23 cellular contexts compared by ENCODE assay signal in the genomic region with DNA sequence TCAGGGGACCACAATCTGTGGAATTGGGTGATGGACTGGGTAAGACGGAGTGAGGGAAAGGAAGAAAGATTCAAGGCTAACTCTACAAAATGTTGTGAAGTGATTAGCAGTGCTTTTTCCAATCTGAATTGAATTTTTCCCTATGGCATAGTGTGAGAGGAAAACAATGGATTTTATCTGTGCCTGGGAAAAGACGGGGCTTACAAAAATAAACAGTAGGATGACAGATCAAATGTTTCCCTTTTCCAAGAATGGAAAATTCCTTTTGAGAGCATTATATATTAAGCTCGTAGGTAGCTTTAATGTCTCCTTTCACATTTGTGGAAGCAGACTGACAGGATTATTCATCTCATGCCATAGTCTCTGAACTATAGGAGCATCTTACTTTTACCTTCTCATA. TPM values are rescaled to one million over a fixed set of nuclear protein-coding genes. Genes with fewer than 3 reads are reported as not detected.
DNase-seq lines count a peak whose midpoint lies in the region; ATAC-seq and TF ChIP-seq lines count a peak whose summit lies in the region.
"Had no signal": no experiment of that assay in that cellular context is flagged by ENCODE, and none has a peak within 500 bp of the region (broad histone marks: within the 10 kb centered on the region; RNA-seq: fewer than 3 reads in every experiment).

No MANE protein-coding gene starts in this region.

- no peak overlapping the region for H3K4me3 ChIP-seq in fibroblast of the aortic adventitia (ENCODE audit: low read depth, low read length)
- H3K4me3 ChIP-seq: BLaER1 had no signal

- H3K27ac Mint-ChIP-seq in HFFc6, result peak overlapping the region; percentile 55
- H3K27ac Mint-ChIP-seq in dendritic cell treated with granulocyte-macrophage colony-stimulating factor and Interleukin-4, amounts not matched to agents 40 ng/mL and 50 ng/mL, for 4 days, result peak overlapping the region; percentile 20
- H3K27ac Mint-ChIP-seq: CD4-positive, CD25-positive, alpha-beta regulatory T cell had no signal

- intact Hi-C loops in dendritic cell treated with granulocyte-macrophage colony-stimulating factor and Interleukin-4, amounts not matched to agents 40 ng/mL and 50 ng/mL, for 4 days (cut with micrococcal nuclease), result no loop called here

- no peaks in the 10 kb centered on the region; the same call in 1 of the 2 replicates for H3K27me3 Mint-ChIP-seq in HFFc6 (ENCODE audit: insufficient read depth)
- no peaks in the 10 kb centered on the region for H3K27me3 Mint-ChIP-seq in dendritic cell treated with granulocyte-macrophage colony-stimulating factor and Interleukin-4, amounts not matched to agents 40 ng/mL and 50 ng/mL, for 4 days
- H3K27me3 Mint-ChIP-seq: CD4-positive, CD25-positive, alpha-beta regulatory T cell had no signal

- TF ChIP-seq CTCF in HFFc6 (IDR thresholded peaks at IDR 0.05) (no peak), fibroblast of the aortic adventitia (IDR thresholded peaks at IDR 0.05; ENCODE audit: insufficient read depth, low read length) (no peak)

- H3K36me3 Mint-ChIP-seq in HFFc6 (ENCODE audit: low read depth), result no peaks in the 10 kb centered on the region
- peaks cover 9% of the 10 kb centered on the region for H3K36me3 Mint-ChIP-seq in dendritic cell treated with granulocyte-macrophage colony-stimulating factor and Interleukin-4, amounts not matched to agents 40 ng/mL and 50 ng/mL, for 4 days (ENCODE audit: low read depth)
- H3K36me3 Mint-ChIP-seq: CD4-positive, CD25-positive, alpha-beta regulatory T cell had no signal

- peaks cover 40% of the 10 kb centered on the region for H3K4me1 Mint-ChIP-seq in HFFc6 (ENCODE audit: low read depth)
- H3K4me1 Mint-ChIP-seq in dendritic cell treated with granulocyte-macrophage colony-stimulating factor and Interleukin-4, amounts not matched to agents 40 ng/mL and 50 ng/mL, for 4 days (ENCODE audit: low read depth), result peaks cover 20% of the 10 kb centered on the region

- H3K4me3 Mint-ChIP-seq in HFFc6, result peak overlapping the region; percentile 45
- no peak overlapping the region for H3K4me3 Mint-ChIP-seq in dendritic cell treated with granulocyte-macrophage colony-stimulating factor and Interleukin-4, amounts not matched to agents 40 ng/mL and 50 ng/mL, for 4 days
- H3K4me3 Mint-ChIP-seq: CD4-positive, CD25-positive, alpha-beta regulatory T cell had no signal

- DNase-seq in EH (ENCODE audit: low read depth) (peak; percentile 41), HFFc6 (no peak), fibroblast of the aortic adventitia (ENCODE audit: low read depth) (peak; percentile 60), DMS79 (lab: John Stamatoyannopoulos, UW) (no peak), NCI-H2171 (lab: John Stamatoyannopoulos, UW) (no peak), NCI-H1092 (lab: John Stamatoyannopoulos, UW) (no peak)
- DNase-seq: CD4-positive, CD25-positive, alpha-beta regulatory T cell; EL; GF-D8; Karpas-422; NCI-H1105 treated with DMSO at 0.1 percent for 48 hours; NCI-H1694; NCI-H2081; NCI-H226; NCI-H510A; NCI-H69; Right ventricle myocardium superior; RPMI8226 had no signal

- no peaks in the 10 kb centered on the region for H3K9me3 Mint-ChIP-seq in HFFc6
- no peaks in the 10 kb centered on the region for H3K9me3 Mint-ChIP-seq in dendritic cell treated with granulocyte-macrophage colony-stimulating factor and Interleukin-4, amounts not matched to agents 40 ng/mL and 50 ng/mL, for 4 days
- H3K9me3 Mint-ChIP-seq: CD4-positive, CD25-positive, alpha-beta regulatory T cell had no signal

- ATAC-seq in esophagus mucosa, result no peak
- ATAC-seq: HCT116, HepG2 had no signal

RNA-seq across cellular contexts. Expression of gene ATP11C, which starts 27.8 kb away (rescaled TPM):
- total RNA-seq in HFFc6 (2021; fragmentation: NEBNext Ultra II Directional; extraction: Animal tissue kit (Norgen Biotek cat#: 25700)), result 10 to 100 TPM; 25.1 to 38.6 (median 35.7) TPM
- total RNA-seq in fibroblast of the aortic adventitia (ENCODE audit: low replicate concordance) (48.2 and 71.2 TPM in 2 replicates), esophagus mucosa (6.5 TPM)

Comparison
In these comparisons a context has a peak if more than half of its experiments do, and no peak if none do; other contexts are left out.
1. DNase-seq: peak in EH (single experiment) and fibroblast of the aortic adventitia (single experiment); none in HFFc6 (single experiment), DMS79 (single experiment), NCI-H2171 (single experiment) and NCI-H1092 (single experiment).